In genomic region chr7:73716318-73716890, GRCh38 we compare ENCODE assay signal across 13 cellular contexts. TPM values are rescaled to one million over a fixed set of nuclear protein-coding genes. Genes with fewer than 3 reads are reported as not detected.
DNase-seq lines count a peak whose midpoint lies in the region; ATAC-seq and TF ChIP-seq lines count a peak whose summit lies in the region.
"Had no signal": no experiment of that assay in that cellular context is flagged by ENCODE, and none has a peak within 500 bp of the region (broad histone marks: within the 10 kb centered on the region; RNA-seq: fewer than 3 reads in every experiment).

No MANE protein-coding gene starts in this region.

- no peak overlapping the region for H3K27ac Mint-ChIP-seq in activated naive CD8-positive, alpha-beta T cell treated with anti-CD3 and anti-CD28 coated beads, Interleukin-2, amount 50 U/mL, for 24 hours
- H3K27ac Mint-ChIP-seq in activated naive CD8-positive, alpha-beta T cell treated with anti-CD3 and anti-CD28 coated beads for 36 hours = no peak overlapping the region
- no peak overlapping the region for H3K27ac Mint-ChIP-seq in T-helper 17 cell
- H3K27ac Mint-ChIP-seq: naive B cell had no signal

- TF ChIP-seq CTCF in gastroesophageal sphincter (IDR thresholded peaks at IDR 0.05) (no peak), transverse colon (IDR thresholded peaks at IDR 0.05) (no peak), body of pancreas (IDR thresholded peaks at IDR 0.05) (no peak)

- 26 to 70% methylated on average over 2 to 3 of the region's 4 CpGs for WGBS in gastroesophageal sphincter (ENCODE audit: low coverage in 1 of 2), 2 donors
- WGBS in transverse colon (ENCODE audit: low coverage in 1 of 2), 2 donors = 50 to 55% methylated on average over 4 of the region's 4 CpGs
- WGBS in body of pancreas, 2 donors = 67% methylated on average over 3 to 4 of the region's 4 CpGs

- DNase-seq in activated naive CD8-positive, alpha-beta T cell treated with anti-CD3 and anti-CD28 coated beads, Interleukin-2, amount 50 U/mL, for 24 hours = no peak
- DNase-seq in activated naive CD8-positive, alpha-beta T cell treated with anti-CD3 and anti-CD28 coated beads for 36 hours = no peak
- DNase-seq in T-helper 17 cell (no peak), transverse colon (no peak), SW480 (ENCODE audit: low spot score) (no peak), body of pancreas (no peak)
- no peak for DNase-seq in stimulated activated naive CD4-positive, alpha-beta T cell treated with Interleukin-2 at 50 U/mL for 16 hours (lab: John Stamatoyannopoulos, UW)
- DNase-seq: activated T-cell treated with anti-CD3 and anti-CD28 coated beads, Interleukin-2, amount 50 U/mL, for 4 hours; caudate nucleus; naive B cell had no signal

- H3K9me3 ChIP-seq in T-helper 17 cell (ENCODE audit: control insufficient read depth, low read length, poor library complexity, severe bottlenecking) (no peaks in the 10 kb centered on the region), gastroesophageal sphincter (no peaks in the 10 kb centered on the region), transverse colon (no peaks in the 10 kb centered on the region), body of pancreas (no peaks in the 10 kb centered on the region)

- intact Hi-C loops in transverse colon (cut with DNase I; ENCODE audit: low total_unique reads) (no loop called here), body of pancreas (cut with DNase I) (loop anchor here (5.0 kb wide), 1 partner anchor 104 kb away; no protein-coding TSS in a partner anchor)

- no peaks in the 10 kb centered on the region for H3K9me3 Mint-ChIP-seq in activated naive CD8-positive, alpha-beta T cell treated with anti-CD3 and anti-CD28 coated beads, Interleukin-2, amount 50 U/mL, for 24 hours
- H3K9me3 Mint-ChIP-seq in activated naive CD8-positive, alpha-beta T cell treated with anti-CD3 and anti-CD28 coated beads for 36 hours = no peaks in the 10 kb centered on the region
- H3K9me3 Mint-ChIP-seq: activated T-cell treated with anti-CD3 and anti-CD28 coated beads, Interleukin-2, amount 50 U/mL, for 4 hours; naive B cell had no signal

- H3K27ac ChIP-seq in gastroesophageal sphincter = peak overlapping the region in 3 of 4 donors; percentile 76 to 83 (median 80)
- peak overlapping the region in 3 of 4 donors; percentile 36 to 76 (median 49) for H3K27ac ChIP-seq in transverse colon
- no peak overlapping the region for H3K27ac ChIP-seq in body of pancreas
- H3K27ac ChIP-seq: VCaP had no signal

- H3K36me3 ChIP-seq in gastroesophageal sphincter (no peaks in the 10 kb centered on the region), transverse colon (no peaks in the 10 kb centered on the region), body of pancreas (replicated peaks in 1 of 2; ENCODE audit: insufficient read depth in 1 of 2, low read depth in 2 of 2) (no peaks in the 10 kb centered on the region)

- no peak for TF ChIP-seq EP300 in gastroesophageal sphincter (IDR thresholded peaks at IDR 0.05)
- TF ChIP-seq EP300 in transverse colon (IDR thresholded peaks at IDR 0.05; ENCODE audit: low read depth) = no peak

- peaks cover 37% of the 10 kb centered on the region for H3K4me1 Mint-ChIP-seq in activated naive CD8-positive, alpha-beta T cell treated with anti-CD3 and anti-CD28 coated beads, Interleukin-2, amount 50 U/mL, for 24 hours
- H3K4me1 Mint-ChIP-seq in activated naive CD8-positive, alpha-beta T cell treated with anti-CD3 and anti-CD28 coated beads for 36 hours = peaks cover 23% of the 10 kb centered on the region
- peaks cover 28% of the 10 kb centered on the region for H3K4me1 Mint-ChIP-seq in T-helper 17 cell

- H3K4me3 Mint-ChIP-seq in activated naive CD8-positive, alpha-beta T cell treated with anti-CD3 and anti-CD28 coated beads, Interleukin-2, amount 50 U/mL, for 24 hours = peak overlapping the region; percentile 8
- no peak overlapping the region for H3K4me3 Mint-ChIP-seq in activated naive CD8-positive, alpha-beta T cell treated with anti-CD3 and anti-CD28 coated beads for 36 hours
- H3K4me3 Mint-ChIP-seq in T-helper 17 cell = peak overlapping the region; percentile 33
- H3K4me3 Mint-ChIP-seq: activated T-cell treated with anti-CD3 and anti-CD28 coated beads, Interleukin-2, amount 50 U/mL, for 4 hours; naive B cell had no signal

- TF ChIP-seq POLR2A in gastroesophageal sphincter (IDR thresholded peaks at IDR 0.05) = no peak
- TF ChIP-seq POLR2A in transverse colon (IDR thresholded peaks at IDR 0.05) = no peak
- no peak for TF ChIP-seq POLR2A in body of pancreas (IDR thresholded peaks at IDR 0.05)

- no peak overlapping the region for H3K4me3 ChIP-seq in gastroesophageal sphincter
- no peak overlapping the region for H3K4me3 ChIP-seq in transverse colon
- no peak overlapping the region for H3K4me3 ChIP-seq in body of pancreas

- H3K27me3 ChIP-seq in gastroesophageal sphincter = no peaks in the 10 kb centered on the region
- peaks cover 9% of the 10 kb centered on the region for H3K27me3 ChIP-seq in transverse colon
- H3K27me3 ChIP-seq in body of pancreas = no peaks in the 10 kb centered on the region

- in situ Hi-C loops in transverse colon (cut with MboI; ENCODE audit: low pct_ligation_motif_present in 1 of 4, low pct_unique_long_range_greater_than_20kb in 1 of 4, low sequenced_read_pairs in 3 of 4) = loop anchor here in 1 of 4 donors (10.0 kb wide), 1 partner anchor 102 kb away; no protein-coding TSS in a partner anchor

- H3K36me3 Mint-ChIP-seq in activated naive CD8-positive, alpha-beta T cell treated with anti-CD3 and anti-CD28 coated beads, Interleukin-2, amount 50 U/mL, for 24 hours (ENCODE audit: low read depth) = peaks cover 3% of the 10 kb centered on the region
- H3K36me3 Mint-ChIP-seq in activated naive CD8-positive, alpha-beta T cell treated with anti-CD3 and anti-CD28 coated beads for 36 hours = peaks cover 3% of the 10 kb centered on the region
- H3K36me3 Mint-ChIP-seq in T-helper 17 cell (ENCODE audit: low read depth) = no peaks in the 10 kb centered on the region
- H3K36me3 Mint-ChIP-seq: naive B cell had no signal

- peaks cover 0 to 67% (median 35%) of the 10 kb centered on the region in 3 donors for H3K4me1 ChIP-seq in gastroesophageal sphincter
- H3K4me1 ChIP-seq in transverse colon = peaks cover 21 to 53% (median 46%) of the 10 kb centered on the region in 4 donors
- peaks cover 26% of the 10 kb centered on the region for H3K4me1 ChIP-seq in body of pancreas

- no peak for ATAC-seq in activated naive CD8-positive, alpha-beta T cell treated with anti-CD3 and anti-CD28 coated beads, Interleukin-2, amount 50 U/mL, for 24 hours
- ATAC-seq in T-helper 17 cell (no peak), gastroesophageal sphincter (no peak), body of pancreas (no peak)
- ATAC-seq: Right ventricle myocardium inferior had no signal

- peaks cover 13% of the 10 kb centered on the region for H3K27me3 Mint-ChIP-seq in activated naive CD8-positive, alpha-beta T cell treated with anti-CD3 and anti-CD28 coated beads, Interleukin-2, amount 50 U/mL, for 24 hours
- peaks cover 7% of the 10 kb centered on the region for H3K27me3 Mint-ChIP-seq in activated naive CD8-positive, alpha-beta T cell treated with anti-CD3 and anti-CD28 coated beads for 36 hours
- no peaks in the 10 kb centered on the region for H3K27me3 Mint-ChIP-seq in T-helper 17 cell

RNA-seq across cellular contexts. Expression of gene STX1A, which starts 3.1 kb away (rescaled TPM):
- 1 to 10 TPM; 4.9 TPM for total RNA-seq in activated naive CD8-positive, alpha-beta T cell treated with anti-CD3 and anti-CD28 coated beads for 36 hours
- 10 to 100 TPM; 18.4 to 21.2 TPM for total RNA-seq in T-helper 17 cell
- 10 to 100 TPM in 3 of 4 donors, 1 to 10 TPM in 1; 9.6 to 24.0 (median 15.2) TPM for total RNA-seq in gastroesophageal sphincter
- 1 to 10 TPM; 4.1 to 6.0 (median 5.0) TPM for total RNA-seq in transverse colon
- total RNA-seq in body of pancreas = 10 to 100 TPM in 1 of 2 donors, 1 to 10 TPM in 1; 9.9 to 12.5 TPM

RNA-seq across cellular contexts. Expression of gene ABHD11, which starts 22.2 kb away (rescaled TPM):
- 10 to 100 TPM; 24.2 to 25.2 TPM for total RNA-seq in activated naive CD8-positive, alpha-beta T cell treated with anti-CD3 and anti-CD28 coated beads for 36 hours
- 10 to 100 TPM; 14.0 to 15.1 TPM for total RNA-seq in T-helper 17 cell
- total RNA-seq in gastroesophageal sphincter = 1 to 10 TPM; 5.6 to 8.5 (median 6.6) TPM
- 100 to 1,000 TPM; 108 to 177 (median 117) TPM for total RNA-seq in transverse colon
- total RNA-seq in body of pancreas = 10 to 100 TPM; 21.5 to 22.7 TPM

RNA-seq across cellular contexts. Expression of gene BUD23, which starts 33.0 kb away (rescaled TPM):
- 100 to 1,000 TPM; 117 to 124 TPM for total RNA-seq in activated naive CD8-positive, alpha-beta T cell treated with anti-CD3 and anti-CD28 coated beads for 36 hours
- 10 to 100 TPM; 96.0 to 98.0 TPM for total RNA-seq in T-helper 17 cell
- total RNA-seq in gastroesophageal sphincter = 10 to 100 TPM; 41.5 to 65.0 (median 45.3) TPM
- total RNA-seq in transverse colon = 10 to 100 TPM; 12.0 to 55.9 (median 30.3) TPM
- total RNA-seq in body of pancreas = 10 to 100 TPM; 34.3 to 43.3 TPM

RNA-seq across cellular contexts. Expression of gene DNAJC30, which starts 33.2 kb away (rescaled TPM):
- 10 to 100 TPM in 1 of 2 experiments, 1 to 10 TPM in 1; 9.5 to 10.7 TPM for total RNA-seq in activated naive CD8-positive, alpha-beta T cell treated with anti-CD3 and anti-CD28 coated beads for 36 hours
- total RNA-seq in T-helper 17 cell (10 to 100 TPM; 10.6 to 11.5 TPM), gastroesophageal sphincter (1 to 10 TPM; 2.3 to 9.3 (median 5.3) TPM), transverse colon (10 to 100 TPM in 1 of 4 donors, 1 to 10 TPM in 3; 1.9 to 26.7 (median 6.8) TPM), body of pancreas (1 to 10 TPM; 3.6 to 5.6 TPM)

RNA-seq across cellular contexts. Expression of gene VPS37D, which starts 48.8 kb away (rescaled TPM):
- total RNA-seq in activated naive CD8-positive, alpha-beta T cell treated with anti-CD3 and anti-CD28 coated beads for 36 hours = under 1 TPM; 0.44 to 0.45 TPM
- total RNA-seq in T-helper 17 cell (under 1 TPM in 1 of 2 donors, not detected in 1; 0.76 TPM), gastroesophageal sphincter (1 to 10 TPM; 2.6 to 7.0 (median 3.2) TPM), transverse colon (1 to 10 TPM in 1 of 4 donors, under 1 TPM in 1, not detected in 2; 0.82 to 3.5 TPM), body of pancreas (1 to 10 TPM; 1.3 to 6.0 TPM)

Comparison
In these comparisons a context has a peak if more than half of its experiments do, and no peak if none do; other contexts are left out.
1. H3K27ac ChIP-seq: peak in gastroesophageal sphincter (3 of 4) and transverse colon (3 of 4); none in body of pancreas (0 of 4).
2. RNA of gene ABHD11, which starts 22.2 kb away (total RNA-seq): 108 to 177 TPM in transverse colon; 24.2 to 25.2 TPM in activated naive CD8-positive, alpha-beta T cell treated with anti-CD3 and anti-CD28 coated beads for 36 hours, 21.5 to 22.7 TPM in body of pancreas, 14.0 to 15.1 TPM in T-helper 17 cell and 5.6 to 8.5 TPM in gastroesophageal sphincter; every median in the first group is over 4 times any median in the second.